Comparison of ENCODE assay signal across 7 cellular contexts in genomic region chr14:92686763-92687427, GRCh38.
DNase-seq lines count a peak whose midpoint lies in the region; ATAC-seq, FAIRE-seq and TF ChIP-seq lines count a peak whose summit lies in the region.

No MANE protein-coding gene starts in this region.

- no peak overlapping the region for H3K4me3 Mint-ChIP-seq in activated naive CD4-positive, alpha-beta T cell treated with anti-CD3 and anti-CD28 coated beads, Interleukin-2, amount 10 ng/mL, durations not matched to agents 7 days and 5 days

- peak; percentile 96 for TF ChIP-seq CTCF in parathyroid adenoma (IDR thresholded peaks at IDR 0.05)

- H3K27ac ChIP-seq in parathyroid adenoma: no peak overlapping the region
- H3K27ac ChIP-seq in urinary bladder (ENCODE audit: low read depth): no peak overlapping the region

- no peaks in the 10 kb centered on the region for H3K9me3 Mint-ChIP-seq in activated naive CD4-positive, alpha-beta T cell treated with anti-CD3 and anti-CD28 coated beads, Interleukin-2, amount 10 ng/mL, durations not matched to agents 7 days and 5 days

- H3K79me2 ChIP-seq in parathyroid adenoma: no peaks in the 10 kb centered on the region

- H3K4me1 Mint-ChIP-seq in activated naive CD4-positive, alpha-beta T cell treated with anti-CD3 and anti-CD28 coated beads, Interleukin-2, amount 10 ng/mL, durations not matched to agents 7 days and 5 days: peaks cover under 1% of the 10 kb centered on the region

- CTCF ChIA-PET in activated naive CD4-positive, alpha-beta T cell treated with anti-CD3 and anti-CD28 coated beads, Interleukin-2, amount 10 ng/mL, durations not matched to agents 7 days and 5 days (lab: Charles Lee): interaction anchor here (1.0 to 1.9 kb wide), 12 partner anchors 8 to 584 kb away, joined by 3 to 7 read pairs (median 4); no protein-coding TSS in a partner anchor

- peaks cover 36% of the 10 kb centered on the region for H3K36me3 Mint-ChIP-seq in activated naive CD4-positive, alpha-beta T cell treated with anti-CD3 and anti-CD28 coated beads, Interleukin-2, amount 10 ng/mL, durations not matched to agents 7 days and 5 days

- intact Hi-C loops in Right ventricle myocardium superior (cut with DNase I): no loop called here

- H3K9ac ChIP-seq in parathyroid adenoma: no peak overlapping the region

- H3K4me3 ChIP-seq in parathyroid adenoma (ENCODE audit: low read depth, low read length) (no peak overlapping the region), urinary bladder (ENCODE audit: low read depth, low read length) (peak overlapping the region; percentile 22)

- peak overlapping the region; percentile 41 for H3K4me2 ChIP-seq in parathyroid adenoma (ENCODE audit: low read length)

- peak; percentile 89 for ATAC-seq in Right ventricle myocardium superior (ENCODE audit: poor library complexity)

- H3K4me1 ChIP-seq in parathyroid adenoma (no peaks in the 10 kb centered on the region), urinary bladder (ENCODE audit: insufficient read depth) (no peaks in the 10 kb centered on the region)

- H3K36me3 ChIP-seq in parathyroid adenoma (ENCODE audit: control insufficient read depth, insufficient read depth, low read length) (no peaks in the 10 kb centered on the region), urinary bladder (ENCODE audit: insufficient read depth) (no peaks in the 10 kb centered on the region)

- peak overlapping the region; percentile 18 for H2AFZ ChIP-seq in parathyroid adenoma

- WGBS in urinary bladder: 10% methylated on average over 46 of the region's 46 CpGs

- no peaks in the 10 kb centered on the region for H3K27me3 Mint-ChIP-seq in activated naive CD4-positive, alpha-beta T cell treated with anti-CD3 and anti-CD28 coated beads, Interleukin-2, amount 10 ng/mL, durations not matched to agents 7 days and 5 days

- no peaks in the 10 kb centered on the region for H3K9me3 ChIP-seq in parathyroid adenoma (ENCODE audit: control insufficient read depth, low read length)

- FAIRE-seq in GM18507 (lab: Jason Lieb, UNC) (peak; percentile 81), RCC 7860 (lab: Jason Lieb, UNC) (no peak)

- H3K27ac Mint-ChIP-seq in activated naive CD4-positive, alpha-beta T cell treated with anti-CD3 and anti-CD28 coated beads, Interleukin-2, amount 10 ng/mL, durations not matched to agents 7 days and 5 days: no peak overlapping the region

- no peaks in the 10 kb centered on the region for H3K27me3 ChIP-seq in parathyroid adenoma (ENCODE audit: control insufficient read depth, insufficient read depth, low read length)

- peak; percentile 79 for DNase-seq in GM18507 (ENCODE audit: extremely low spot score, insufficient read length, low read depth)
- peak in 51 of 76 experiments; percentile 4 to 63 (median 31) for DNase-seq in HUDEP-2 (lab: John Stamatoyannopoulos, UW; ENCODE audit: unreplicated experiment in 76 of 76)
- DNase-seq in RCC 7860 (ENCODE audit: low spot score): peak; percentile 4
- peak; percentile 58 for DNase-seq in activated naive CD4-positive, alpha-beta T cell treated with anti-CD3 and anti-CD28 coated beads, Interleukin-2, amount 10 ng/mL, durations not matched to agents 7 days and 5 days
- peak; percentile 90 for DNase-seq in Right ventricle myocardium superior

Comparison
In these comparisons a context has a peak if more than half of its experiments do, and no peak if none do; other contexts are left out.
1. DNase-seq: peak in every context shown above with its lines; median percentile 90 in Right ventricle myocardium superior; 79 in GM18507; 58 in activated naive CD4-positive, alpha-beta T cell treated with anti-CD3 and anti-CD28 coated beads, Interleukin-2, amount 10 ng/mL, durations not matched to agents 7 days and 5 days; 31 in HUDEP-2; 4 in RCC 7860.